ENCODE assay signal across 7 cellular contexts in the genomic region with DNA sequence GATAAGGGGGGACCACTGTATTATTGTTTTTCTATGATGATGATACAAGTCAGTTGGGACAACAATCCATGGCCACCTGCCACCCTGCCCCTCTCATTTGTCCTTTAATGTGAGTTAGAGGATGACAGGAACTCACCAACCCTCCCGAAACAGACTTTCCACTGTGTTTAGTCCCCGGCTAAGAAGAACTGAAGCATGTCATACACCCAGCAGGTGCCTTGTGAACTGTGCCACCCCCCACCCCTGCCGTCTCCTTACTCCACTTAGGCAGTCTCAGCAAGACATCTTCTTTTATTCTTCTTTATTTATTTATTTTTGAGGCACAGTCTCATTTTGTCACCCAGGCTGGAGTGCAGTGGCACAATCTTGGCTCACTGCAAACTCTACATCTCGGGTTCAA. TPM values are rescaled to one million over a fixed set of nuclear protein-coding genes. Genes with fewer than 3 reads are reported as not detected.
DNase-seq lines count a peak whose midpoint lies in the region; ATAC-seq and TF ChIP-seq lines count a peak whose summit lies in the region.
"Not testable (repeated sequence)": the region's sequence is repeated elsewhere in the genome, so short reads cannot be mapped to it uniquely, and the experiment has no call there.

No MANE protein-coding gene starts in this region.

- H3K36me3 ChIP-seq in BLaER1; DOHH2 (ENCODE audit: control insufficient read depth, low read length); OCI-LY7 (ENCODE audit: insufficient read depth, low read length): not testable (repeated sequence)

- peak; percentile 21 for DNase-seq in NAMALWA (ENCODE audit: low spot score)
- DNase-seq in OCI-LY7 (ENCODE audit: low spot score); activated B cell treated with CpG ODN at 0.5 μM for 24 hours; naive B cell; stimulated activated naive B cell treated with anti-CD40 and anti-IgM and Interleukin-4, amounts not matched to agents 10 μg/mL and 1 μg/mL and 100 μg/mL, for 72 hours: not testable (repeated sequence)

- intact Hi-C loops in OCI-LY7 (cut with micrococcal nuclease; ENCODE audit: unreplicated experiment); activated B cell treated with CpG ODN at 0.5 μM for 24 hours (cut with micrococcal nuclease): not testable (repeated sequence)

- not testable (repeated sequence) for H3K9me2 ChIP-seq in DOHH2 (replicated peaks; ENCODE audit: control insufficient read depth, low read length); OCI-LY7 (ENCODE audit: insufficient read depth, low read length)

- H3K27me3 Mint-ChIP-seq in activated B cell treated with CpG ODN at 0.5 μM for 24 hours; naive B cell; stimulated activated naive B cell treated with anti-CD40 and anti-IgM and Interleukin-4, amounts not matched to agents 10 μg/mL and 1 μg/mL and 100 μg/mL, for 72 hours: not testable (repeated sequence)

- H3K27me3 ChIP-seq in BLaER1; DOHH2 (ENCODE audit: control insufficient read depth, low read length): not testable (repeated sequence)

- not testable (repeated sequence) for H3K27ac Mint-ChIP-seq in activated B cell treated with CpG ODN at 0.5 μM for 24 hours
- peak overlapping the region in 4 of 6 donors; percentile 24 to 86 (median 55) for H3K27ac Mint-ChIP-seq in naive B cell
- H3K27ac Mint-ChIP-seq in stimulated activated naive B cell treated with anti-CD40 and anti-IgM and Interleukin-4, amounts not matched to agents 10 μg/mL and 1 μg/mL and 100 μg/mL, for 72 hours: peak overlapping the region; percentile 71

- ATAC-seq in activated B cell treated with CpG ODN at 0.5 μM for 24 hours (ENCODE audit: low read depth) (peak; percentile 48), naive B cell (ENCODE audit: low read depth in 2 of 2) (peak; percentile 72)
- ATAC-seq in stimulated activated naive B cell treated with anti-CD40 and anti-IgM and Interleukin-4, amounts not matched to agents 10 μg/mL and 1 μg/mL and 100 μg/mL, for 72 hours (replicated peaks): peak in 1 of 2 donors; percentile 28

- peak overlapping the region; percentile 38 for H3K4me3 Mint-ChIP-seq in activated B cell treated with CpG ODN at 0.5 μM for 24 hours
- H3K4me3 Mint-ChIP-seq in naive B cell: peak overlapping the region in 7 of 8 donors; percentile 9 to 77 (median 60)
- H3K4me3 Mint-ChIP-seq in stimulated activated naive B cell treated with anti-CD40 and anti-IgM and Interleukin-4, amounts not matched to agents 10 μg/mL and 1 μg/mL and 100 μg/mL, for 72 hours: peak overlapping the region in 1 of 2 donors; percentile 30

- H3K4me3 ChIP-seq in BLaER1; OCI-LY7 (ENCODE audit: low read depth, low read length, poor library complexity, severe bottlenecking): not testable (repeated sequence)
- H3K4me3 ChIP-seq in DOHH2 (ENCODE audit: low read length): 0 out of 2 replicates have a peak overlapping the region, but pooled peaks have one; percentile 5

- POLR2A ChIA-PET in OCI-LY7 (lab: Charles Lee); activated B cell treated with CpG ODN at 0.5 μM for 24 hours (lab: Charles Lee): not testable (repeated sequence)

- TF ChIP-seq CTCF in DOHH2 (IDR thresholded peaks at IDR 0.05; ENCODE audit: low read depth, low read length, poor library complexity, severe bottlenecking); OCI-LY7 (conservative IDR thresholded peaks at IDR 0.05; ENCODE audit: low read length); activated B cell treated with CpG ODN at 0.5 μM for 24 hours (IDR thresholded peaks at IDR 0.05): not testable (repeated sequence)

- H2AFZ ChIP-seq in OCI-LY7 (ENCODE audit: low read length): not testable (repeated sequence)

- CTCF ChIA-PET in OCI-LY7 (lab: Charles Lee; ENCODE audit: unreplicated experiment); activated B cell treated with CpG ODN at 0.5 μM for 24 hours (lab: Charles Lee): not testable (repeated sequence)

- not testable (repeated sequence) for H3K36me3 Mint-ChIP-seq in activated B cell treated with CpG ODN at 0.5 μM for 24 hours (ENCODE audit: low read depth); naive B cell; stimulated activated naive B cell treated with anti-CD40 and anti-IgM and Interleukin-4, amounts not matched to agents 10 μg/mL and 1 μg/mL and 100 μg/mL, for 72 hours

- peak overlapping the region; percentile 56 for H3K4me2 ChIP-seq in BLaER1
- peak overlapping the region; percentile 32 for H3K4me2 ChIP-seq in DOHH2 (ENCODE audit: low read length)
- H3K4me2 ChIP-seq in OCI-LY7 (ENCODE audit: low read length): 0 out of 2 replicates have a peak overlapping the region, but pooled peaks have one; percentile 1

- not testable (repeated sequence) for H4K20me1 ChIP-seq in BLaER1; DOHH2 (ENCODE audit: control insufficient read depth, insufficient read depth, low read depth, low read length); OCI-LY7 (ENCODE audit: insufficient read depth, low read length)

- not testable (repeated sequence) for H3F3A ChIP-seq in DOHH2 (ENCODE audit: control insufficient read depth, insufficient read depth)

- BruUV-seq in OCI-LY7 (replicated peaks; lab: Mats Ljungman, UMichigan): not testable (repeated sequence)

- peaks cover 23% of the 10 kb centered on the region for H3K4me1 ChIP-seq in BLaER1
- not testable (repeated sequence) for H3K4me1 ChIP-seq in DOHH2 (ENCODE audit: control insufficient read depth, low read length); OCI-LY7 (ENCODE audit: insufficient read depth, low read length, poor library complexity, severe bottlenecking)

- peak overlapping the region; percentile 82 for H3K27ac ChIP-seq in BLaER1
- H3K27ac ChIP-seq in DOHH2 (ENCODE audit: low read depth, low read length); OCI-LY7 (ENCODE audit: low read depth, low read length, poor library complexity, severe bottlenecking): not testable (repeated sequence)

- not testable (repeated sequence) for H3K4me1 Mint-ChIP-seq in activated B cell treated with CpG ODN at 0.5 μM for 24 hours; stimulated activated naive B cell treated with anti-CD40 and anti-IgM and Interleukin-4, amounts not matched to agents 10 μg/mL and 1 μg/mL and 100 μg/mL, for 72 hours
- peaks cover 0 to 17% (median 0%) of the 10 kb centered on the region in 3 donors for H3K4me1 Mint-ChIP-seq in naive B cell

- peak overlapping the region; percentile 48; the same call in 1 of the 2 replicates for H3K9ac ChIP-seq in BLaER1

- not testable (repeated sequence) for H3K9me3 Mint-ChIP-seq in activated B cell treated with CpG ODN at 0.5 μM for 24 hours; naive B cell; stimulated activated naive B cell treated with anti-CD40 and anti-IgM and Interleukin-4, amounts not matched to agents 10 μg/mL and 1 μg/mL and 100 μg/mL, for 72 hours

- H3K9me3 ChIP-seq in BLaER1; DOHH2 (ENCODE audit: control insufficient read depth, insufficient read depth, low read length); OCI-LY7 (ENCODE audit: low read length): not testable (repeated sequence)

- not testable (repeated sequence) for H3K79me2 ChIP-seq in DOHH2 (ENCODE audit: control insufficient read depth, low read length); OCI-LY7 (ENCODE audit: insufficient read depth, low read depth, low read length)

RNA-seq across cellular contexts. Expression of a gene that starts 40.8 kb away (rescaled TPM):
- 43.2 and 66.7 TPM in 2 replicates for total RNA-seq in OCI-LY7 (2014; rRNA removed; shearing (Covaris generic))
- total RNA-seq in OCI-LY7 (2022) (60.4 and 67.7 TPM in 2 replicates), activated B cell treated with CpG ODN at 0.5 μM for 24 hours (63.8 and 68.9 TPM in 2 replicates)
- 10 to 100 TPM; 69.0 to 97.8 (median 86.5) TPM for polyA plus RNA-seq in naive B cell (ENCODE audit: low read depth in 6 of 6)

Comparison
In these comparisons a context has a peak if more than half of its experiments do, and no peak if none do; other contexts are left out.
1. H3K4me2 ChIP-seq: peak in every context shown above with its lines; median percentile 56 in BLaER1; 32 in DOHH2; 1 in OCI-LY7.